ENCODE assay signal across 2 cellular contexts in the genomic region with DNA sequence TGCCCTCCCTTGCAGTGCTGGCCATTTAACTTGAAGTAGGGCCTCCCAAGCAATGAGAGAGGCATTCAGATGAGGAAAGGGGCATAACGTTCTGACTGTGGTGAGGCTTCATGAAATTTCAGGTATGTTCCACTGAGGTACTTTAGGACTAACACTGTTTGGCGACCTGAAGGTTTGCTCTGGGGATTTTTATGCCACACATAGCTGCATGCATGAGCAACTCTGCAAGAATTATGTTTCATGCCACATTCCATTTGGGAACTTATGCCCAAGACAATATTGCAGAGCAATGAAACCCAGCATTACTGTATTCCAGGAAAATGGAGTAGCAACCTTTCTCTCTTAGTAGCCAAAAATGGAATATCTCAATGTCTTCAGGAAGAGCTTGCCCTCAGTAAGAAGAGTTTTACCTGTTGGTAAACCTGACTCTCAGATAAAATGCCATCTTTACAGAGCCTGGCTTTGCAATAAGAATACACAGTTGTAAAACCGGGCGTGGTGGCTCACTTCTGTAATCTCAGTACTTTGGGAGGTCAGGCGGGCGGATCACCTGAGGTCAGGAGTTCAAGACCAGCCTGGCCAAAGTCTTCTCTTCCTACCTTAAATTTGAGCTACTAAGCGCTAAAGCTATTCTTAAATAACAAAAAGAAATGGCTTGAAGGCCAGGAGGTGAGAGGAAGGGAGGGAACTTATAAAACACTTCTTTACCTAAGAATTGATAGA.
A peak's percentile ranks its signal among the peaks of the same experiment; 100 is the strongest.
TF ChIP-seq lines count a peak whose summit lies in the region.

No MANE protein-coding gene starts in this region.

TF ChIP-seq in Ishikawa, 13 proteins besides CTCF, POLR2A, EP300 and RAD21 (continued from another document):
- TF ChIP-seq, protein P1, sequence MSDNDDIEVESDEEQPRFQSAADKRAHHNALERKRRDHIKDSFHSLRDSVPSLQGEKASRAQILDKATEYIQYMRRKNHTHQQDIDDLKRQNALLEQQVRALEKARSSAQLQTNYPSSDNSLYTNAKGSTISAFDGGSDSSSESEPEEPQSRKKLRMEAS (IDR thresholded peaks at IDR 0.05), result no peak
- TF ChIP-seq, protein P2, sequence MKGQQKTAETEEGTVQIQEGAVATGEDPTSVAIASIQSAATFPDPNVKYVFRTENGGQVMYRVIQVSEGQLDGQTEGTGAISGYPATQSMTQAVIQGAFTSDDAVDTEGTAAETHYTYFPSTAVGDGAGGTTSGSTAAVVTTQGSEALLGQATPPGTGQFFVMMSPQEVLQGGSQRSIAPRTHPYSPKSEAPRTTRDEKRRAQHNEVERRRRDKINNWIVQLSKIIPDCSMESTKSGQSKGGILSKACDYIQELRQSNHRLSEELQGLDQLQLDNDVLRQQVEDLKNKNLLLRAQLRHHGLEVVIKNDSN (IDR thresholded peaks at IDR 0.05), result no peak
- TF ChIP-seq YY1 (IDR thresholded peaks at IDR 0.05; ENCODE audit: low read depth), result no peak; the same call in 1 of the 2 replicates
- TF ChIP-seq TCF12 (IDR thresholded peaks at IDR 0.05; ENCODE audit: low read depth), result peak; percentile 77; the same call in 1 of the 2 replicates
- no peak for TF ChIP-seq FOXM1 (IDR thresholded peaks at IDR 0.05; ENCODE audit: borderline replicate concordance, low read depth)
- TF ChIP-seq TEAD4 (IDR thresholded peaks at IDR 0.05), result peak; percentile 85
- no peak for TF ChIP-seq NFIC (IDR thresholded peaks at IDR 0.05)
- TF ChIP-seq CREB1 (IDR thresholded peaks at IDR 0.05; ENCODE audit: low read depth), result no peak
- no peak for TF ChIP-seq TAF1 (IDR thresholded peaks at IDR 0.05; ENCODE audit: low read depth)

TF ChIP-seq in K562, 482 proteins besides CTCF, POLR2A, EP300 and RAD21 (continued from another document):
- TF ChIP-seq, protein P3, sequence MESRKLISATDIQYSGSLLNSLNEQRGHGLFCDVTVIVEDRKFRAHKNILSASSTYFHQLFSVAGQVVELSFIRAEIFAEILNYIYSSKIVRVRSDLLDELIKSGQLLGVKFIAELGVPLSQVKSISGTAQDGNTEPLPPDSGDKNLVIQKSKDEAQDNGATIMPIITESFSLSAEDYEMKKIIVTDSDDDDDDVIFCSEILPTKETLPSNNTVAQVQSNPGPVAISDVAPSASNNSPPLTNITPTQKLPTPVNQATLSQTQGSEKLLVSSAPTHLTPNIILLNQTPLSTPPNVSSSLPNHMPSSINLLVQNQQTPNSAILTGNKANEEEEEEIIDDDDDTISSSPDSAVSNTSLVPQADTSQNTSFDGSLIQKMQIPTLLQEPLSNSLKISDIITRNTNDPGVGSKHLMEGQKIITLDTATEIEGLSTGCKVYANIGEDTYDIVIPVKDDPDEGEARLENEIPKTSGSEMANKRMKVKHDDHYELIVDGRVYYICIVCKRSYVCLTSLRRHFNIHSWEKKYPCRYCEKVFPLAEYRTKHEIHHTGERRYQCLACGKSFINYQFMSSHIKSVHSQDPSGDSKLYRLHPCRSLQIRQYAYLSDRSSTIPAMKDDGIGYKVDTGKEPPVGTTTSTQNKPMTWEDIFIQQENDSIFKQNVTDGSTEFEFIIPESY (CRISPR knock-in tag; IDR thresholded peaks at IDR 0.05), result no peak
- TF ChIP-seq GTF2E2 (tag; IDR thresholded peaks at IDR 0.05), result no peak
- TF ChIP-seq, protein P4, sequence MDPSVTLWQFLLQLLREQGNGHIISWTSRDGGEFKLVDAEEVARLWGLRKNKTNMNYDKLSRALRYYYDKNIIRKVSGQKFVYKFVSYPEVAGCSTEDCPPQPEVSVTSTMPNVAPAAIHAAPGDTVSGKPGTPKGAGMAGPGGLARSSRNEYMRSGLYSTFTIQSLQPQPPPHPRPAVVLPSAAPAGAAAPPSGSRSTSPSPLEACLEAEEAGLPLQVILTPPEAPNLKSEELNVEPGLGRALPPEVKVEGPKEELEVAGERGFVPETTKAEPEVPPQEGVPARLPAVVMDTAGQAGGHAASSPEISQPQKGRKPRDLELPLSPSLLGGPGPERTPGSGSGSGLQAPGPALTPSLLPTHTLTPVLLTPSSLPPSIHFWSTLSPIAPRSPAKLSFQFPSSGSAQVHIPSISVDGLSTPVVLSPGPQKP (CRISPR knock-in tag; IDR thresholded peaks at IDR 0.05), result no peak
